Comparison of ENCODE assay signal across 23 cellular contexts in genomic region chr3:37751016-37751415, GRCh38.
DNase-seq lines count a peak whose midpoint lies in the region; ATAC-seq and TF ChIP-seq lines count a peak whose summit lies in the region.
"Had no signal": no experiment of that assay in that cellular context is flagged by ENCODE, and none has a peak within 500 bp of the region (broad histone marks: within the 10 kb centered on the region; RNA-seq: fewer than 3 reads in every experiment).

No MANE protein-coding gene starts in this region.

- no peak overlapping the region for H3K27ac Mint-ChIP-seq in HFFc6
- H3K27ac Mint-ChIP-seq: CD14-positive monocyte; CD4-positive, alpha-beta T cell; CD8-positive, alpha-beta memory T cell; GM23338; H9 had no signal

- H3K9me3 Mint-ChIP-seq in HFFc6 = no peaks in the 10 kb centered on the region
- H3K9me3 Mint-ChIP-seq: CD4-positive, alpha-beta T cell; GM23338; H9 had no signal

- H3K4me1 Mint-ChIP-seq in HFFc6 (ENCODE audit: low read depth) = no peaks in the 10 kb centered on the region
- H3K4me1 Mint-ChIP-seq: CD14-positive monocyte; CD8-positive, alpha-beta memory T cell had no signal

- ATAC-seq in Right ventricle myocardium superior (ENCODE audit: poor library complexity) (peak; percentile 28), left ventricle myocardium superior (peak; percentile 57)
- ATAC-seq: A549, GM12878, GM23338, HCT116 had no signal

- H3K4me1 ChIP-seq in right atrium auricular region (no peaks in the 10 kb centered on the region), thyroid gland (peaks cover 43 to 51% of the 10 kb centered on the region in 2 donors)
- H3K4me1 ChIP-seq: A549, BE2C had no signal

- peaks cover 22% of the 10 kb centered on the region for H3K27me3 Mint-ChIP-seq in HFFc6 (ENCODE audit: insufficient read depth)

- H3K4me3 Mint-ChIP-seq in HFFc6 = no peak overlapping the region
- H3K4me3 Mint-ChIP-seq: CD14-positive monocyte; CD4-positive, alpha-beta T cell; CD8-positive, alpha-beta memory T cell; GM23338; H9 had no signal

- WGBS in thyroid gland, 2 donors = 81 to 95% methylated on average over 5 of the region's 5 CpGs

- no peak for TF ChIP-seq POLR2A in thyroid gland (IDR thresholded peaks at IDR 0.05)

- no peak overlapping the region for H3K27ac ChIP-seq in right atrium auricular region
- H3K27ac ChIP-seq in thyroid gland = peak overlapping the region; percentile 21 to 96 (median 92)
- H3K27ac ChIP-seq: A549; BLaER1 treated with 17β-estradiol and CSF1 and Interleukin-3, amounts not matched to agents 10 nM and 100 nM had no signal

- no peaks in the 10 kb centered on the region for H3K27me3 ChIP-seq in right atrium auricular region
- H3K27me3 ChIP-seq in thyroid gland = no peaks in the 10 kb centered on the region
- H3K27me3 ChIP-seq: BE2C; BLaER1 treated with 17β-estradiol and CSF1 and Interleukin-3, amounts not matched to agents 10 nM and 100 nM had no signal

- H3K36me3 Mint-ChIP-seq in HFFc6 (ENCODE audit: low read depth) = no peaks in the 10 kb centered on the region
- H3K36me3 Mint-ChIP-seq: CD14-positive monocyte; CD8-positive, alpha-beta memory T cell had no signal

- intact Hi-C loops in Right ventricle myocardium superior (cut with DNase I) (no loop called here), cardiac septum (cut with DNase I) (no loop called here), left ventricle myocardium superior (cut with micrococcal nuclease) (no loop called here), thyroid gland (cut with DNase I) (no loop called here)

- TF ChIP-seq CTCF in right atrium auricular region (IDR thresholded peaks at IDR 0.05) (no peak), thyroid gland (IDR thresholded peaks at IDR 0.05) (no peak), HFFc6 (IDR thresholded peaks at IDR 0.05) (no peak)

- no peak for DNase-seq in Right ventricle myocardium superior
- DNase-seq in cardiac septum (ENCODE audit: low spot score) = no peak
- DNase-seq in left ventricle myocardium superior = no peak
- DNase-seq in right atrium auricular region (ENCODE audit: low spot score) = no peak
- no peak for DNase-seq in thyroid gland
- no peak for DNase-seq in HFFc6
- DNase-seq: 8988T; ACHN; AML-193; BE2C; CD4-positive, alpha-beta T cell; CD8-positive, alpha-beta memory T cell; DMS 273 treated with DMSO at 0.1 percent for 48 hours; DMS79; EL; GDM1; H9 had no signal

- H3K4me3 ChIP-seq in right atrium auricular region (no peak overlapping the region), thyroid gland (replicated peaks in 1 of 3) (no peak overlapping the region)
- H3K4me3 ChIP-seq: A549; BLaER1 treated with 17β-estradiol and CSF1 and Interleukin-3, amounts not matched to agents 10 nM and 100 nM; GM12878; GM23338 had no signal

- H3K36me3 ChIP-seq in right atrium auricular region = peaks cover 19% of the 10 kb centered on the region
- H3K36me3 ChIP-seq in thyroid gland = peaks cover 3 to 7% of the 10 kb centered on the region in 2 donors
- H3K36me3 ChIP-seq: BE2C had no signal

- H3K9me3 ChIP-seq in right atrium auricular region (no peaks in the 10 kb centered on the region), thyroid gland (no peaks in the 10 kb centered on the region)
- H3K9me3 ChIP-seq: BE2C had no signal

Comparison
In these comparisons a context has a peak if more than half of its experiments do, and no peak if none do; other contexts are left out.
1. H3K27ac ChIP-seq: peak in thyroid gland (3 of 3); none in right atrium auricular region (0 of 2).